In the genomic region with DNA sequence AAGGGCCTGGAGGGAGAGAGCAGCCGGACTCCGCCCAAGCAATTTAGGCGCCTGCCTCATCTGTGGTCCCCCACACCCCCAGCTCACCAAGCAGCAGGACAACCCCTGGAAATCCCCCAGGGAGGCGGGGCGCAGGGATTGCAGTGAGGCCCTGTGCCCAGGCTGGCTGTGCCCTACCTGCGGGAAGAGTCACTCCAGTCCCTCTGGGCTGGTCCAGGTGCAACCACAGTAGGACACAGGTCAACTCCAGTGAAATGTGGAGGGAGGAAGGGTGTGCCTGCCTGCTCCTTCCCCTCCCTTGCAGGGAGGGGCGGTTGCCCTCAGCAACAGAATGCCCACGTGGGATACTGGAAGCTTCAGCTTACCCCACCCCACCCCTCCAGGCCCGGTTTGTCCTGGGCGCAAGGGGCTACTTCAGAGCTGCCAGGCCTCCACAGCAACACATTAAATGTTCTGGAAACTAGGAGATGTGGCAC, we compare ENCODE assay signal across 14 cellular contexts. TPM values are rescaled to one million over a fixed set of nuclear protein-coding genes. Genes with fewer than 3 reads are reported as not detected.
DNase-seq lines count a peak whose midpoint lies in the region; ATAC-seq and TF ChIP-seq lines count a peak whose summit lies in the region.
"Had no signal": no experiment of that assay in that cellular context is flagged by ENCODE, and none has a peak within 500 bp of the region (broad histone marks: within the 10 kb centered on the region; RNA-seq: fewer than 3 reads in every experiment).

No MANE protein-coding gene starts in this region.

- no peak overlapping the region for H3K4me3 Mint-ChIP-seq in activated naive CD8-positive, alpha-beta T cell treated with anti-CD3 and anti-CD28 coated beads for 36 hours
- H3K4me3 Mint-ChIP-seq: activated CD4-positive, alpha-beta T cell treated with anti-CD3 and anti-CD28 coated beads, Interleukin-2, amount 10 ng/mL, durations not matched to agents 7 days and 5 days had no signal

- no CpG with 5 or more reads among the region's 10 CpGs for WGBS in mesendoderm (ENCODE audit: extremely low coverage, insufficient coverage, low lambda C conversion rate)

- H2BK120ac ChIP-seq in mesendoderm (ENCODE audit: low read depth, low read length): no peak overlapping the region

- H3K79me1 ChIP-seq in mesendoderm (ENCODE audit: low read length): no peaks in the 10 kb centered on the region

- H3K27ac ChIP-seq in Peyer's patch (peak overlapping the region; percentile 5 to 96 (median 68)), rectal smooth muscle tissue (ENCODE audit: low read depth, low read length) (no peak overlapping the region), mesendoderm (ENCODE audit: low read depth, low read length) (no peak overlapping the region)
- H3K27ac ChIP-seq: C4-2B had no signal

- no peaks in the 10 kb centered on the region for H3K79me2 ChIP-seq in mesendoderm (ENCODE audit: control insufficient read depth, insufficient read depth, low read length)

- no peak overlapping the region for H4K5ac ChIP-seq in mesendoderm (ENCODE audit: low read length)

- H2BK15ac ChIP-seq in mesendoderm (replicated peaks; ENCODE audit: low read depth): no peak overlapping the region

- H3K36me3 Mint-ChIP-seq in activated naive CD8-positive, alpha-beta T cell treated with anti-CD3 and anti-CD28 coated beads for 36 hours: no peaks in the 10 kb centered on the region

- peaks cover 0 to 28% (median 4%) of the 10 kb centered on the region in 4 donors for H3K4me1 ChIP-seq in Peyer's patch
- no peaks in the 10 kb centered on the region for H3K4me1 ChIP-seq in rectal smooth muscle tissue (ENCODE audit: control insufficient read depth, insufficient read depth, low read length)
- peaks cover 1% of the 10 kb centered on the region for H3K4me1 ChIP-seq in mesendoderm (ENCODE audit: control insufficient read depth, low read depth, low read length)

- no peak overlapping the region for H3K4ac ChIP-seq in mesendoderm (ENCODE audit: low read depth, low read length)

- H3K4me2 ChIP-seq in mesendoderm (ENCODE audit: low read length): no peak overlapping the region

- no peaks in the 10 kb centered on the region for H3K4me1 Mint-ChIP-seq in activated naive CD8-positive, alpha-beta T cell treated with anti-CD3 and anti-CD28 coated beads for 36 hours

- no peak overlapping the region for H2BK5ac ChIP-seq in mesendoderm (ENCODE audit: low read length)

- H3K9me3 ChIP-seq in Peyer's patch: no peaks in the 10 kb centered on the region

- no peak overlapping the region for H3K18ac ChIP-seq in mesendoderm (ENCODE audit: low read length)

- intact Hi-C loops in left ventricle myocardium superior (cut with micrococcal nuclease): no loop called here

- H3K27ac Mint-ChIP-seq in activated naive CD8-positive, alpha-beta T cell treated with anti-CD3 and anti-CD28 coated beads for 36 hours: no peak overlapping the region
- H3K27ac Mint-ChIP-seq: activated CD4-positive, alpha-beta T cell treated with anti-CD3 and anti-CD28 coated beads, Interleukin-2, amount 10 ng/mL, durations not matched to agents 7 days and 5 days had no signal

- peak in 3 of 6 experiments; percentile 28 to 32 (median 32) for TF ChIP-seq CTCF in Peyer's patch (IDR thresholded peaks at IDR 0.05)

- TF ChIP-seq POLR2A in Peyer's patch (IDR thresholded peaks at IDR 0.05): peak; percentile 16 to 69

- H3K56ac ChIP-seq in mesendoderm (ENCODE audit: low read length): no peak overlapping the region

- no peak overlapping the region for H3K23ac ChIP-seq in mesendoderm (ENCODE audit: low read length)

- H3K9ac ChIP-seq in rectal smooth muscle tissue (ENCODE audit: low read length) (no peak overlapping the region), mesendoderm (ENCODE audit: low read length) (no peak overlapping the region)

- H3K27me3 Mint-ChIP-seq in activated naive CD8-positive, alpha-beta T cell treated with anti-CD3 and anti-CD28 coated beads for 36 hours: no peaks in the 10 kb centered on the region

- ATAC-seq in left ventricle myocardium superior (peak; percentile 53), GM19035 (IDR thresholded peaks at IDR 0.05; ENCODE audit: unreplicated experiment) (no peak), GM19452 (IDR thresholded peaks at IDR 0.05; ENCODE audit: unreplicated experiment) (no peak)

- H3K36me3 ChIP-seq in Peyer's patch (no peaks in the 10 kb centered on the region), rectal smooth muscle tissue (ENCODE audit: control insufficient read depth, insufficient read depth, low read length) (no peaks in the 10 kb centered on the region), mesendoderm (ENCODE audit: control insufficient read depth, insufficient read depth, low read length) (no peaks in the 10 kb centered on the region)

- no peaks in the 10 kb centered on the region for H3K9me3 Mint-ChIP-seq in activated naive CD8-positive, alpha-beta T cell treated with anti-CD3 and anti-CD28 coated beads for 36 hours
- H3K9me3 Mint-ChIP-seq: activated CD4-positive, alpha-beta T cell treated with anti-CD3 and anti-CD28 coated beads, Interleukin-2, amount 10 ng/mL, durations not matched to agents 7 days and 5 days had no signal

- peak overlapping the region in 2 of 4 donors; percentile 1 to 39 for H3K4me3 ChIP-seq in Peyer's patch
- H3K4me3 ChIP-seq in rectal smooth muscle tissue (ENCODE audit: low read length): peak overlapping the region; percentile 15
- H3K4me3 ChIP-seq in mesendoderm (ENCODE audit: low read length): no peak overlapping the region

- no peak overlapping the region for H4K8ac ChIP-seq in mesendoderm (ENCODE audit: low read depth, low read length)

- DNase-seq in GM03348 (ENCODE audit: low spot score) (peak; percentile 5), Peyer's patch (peak in 2 of 3 donors; percentile 89 to 90), left ventricle myocardium superior (no peak), mesendoderm (no peak)
- DNase-seq in activated naive CD8-positive, alpha-beta T cell treated with anti-CD3 and anti-CD28 coated beads for 36 hours: no peak
- DNase-seq: activated CD4-positive, alpha-beta T cell treated with anti-CD3 and anti-CD28 coated beads, Interleukin-2, amount 10 ng/mL, durations not matched to agents 7 days and 5 days; retina had no signal

- H2AK5ac ChIP-seq in mesendoderm (ENCODE audit: low read length): no peak overlapping the region

- H3K27me3 ChIP-seq in Peyer's patch (no peaks in the 10 kb centered on the region), rectal smooth muscle tissue (ENCODE audit: control insufficient read depth, insufficient read depth, low read length) (no peaks in the 10 kb centered on the region), mesendoderm (ENCODE audit: insufficient read depth, low read length, poor library complexity) (no peaks in the 10 kb centered on the region)

RNA-seq across cellular contexts. Expression of gene ABO, which starts 22.7 kb away (rescaled TPM):
- total RNA-seq in Peyer's patch: 100 to 1,000 TPM in 2 of 4 donors, 10 to 100 TPM in 2; 43.7 to 283 (median 148) TPM
- 1.7 TPM for total RNA-seq in left ventricle myocardium superior
- not detected for total RNA-seq in activated naive CD8-positive, alpha-beta T cell treated with anti-CD3 and anti-CD28 coated beads for 36 hours
- polyA plus RNA-seq in mesendoderm (2013, experiment 1 of 2): 0.01 TPM
- polyA plus RNA-seq in mesendoderm (2013, experiment 2 of 2): 0.01 TPM
- total RNA-seq: frontal cortex, NCI-H460 had no signal

RNA-seq across cellular contexts. Expression of gene OBP2B, which starts 43.3 kb away (rescaled TPM):
- total RNA-seq in Peyer's patch: not detected
- not detected for total RNA-seq in left ventricle myocardium superior
- not detected for total RNA-seq in activated naive CD8-positive, alpha-beta T cell treated with anti-CD3 and anti-CD28 coated beads for 36 hours
- polyA plus RNA-seq in mesendoderm (2013, experiment 1 of 2): not detected
- not detected for polyA plus RNA-seq in mesendoderm (2013, experiment 2 of 2)
- total RNA-seq: activated CD4-positive, alpha-beta T cell treated with anti-CD3 and anti-CD28 coated beads, Interleukin-2, amount 10 ng/mL, durations not matched to agents 7 days and 5 days; frontal cortex; lung microvascular endothelial cell; NCI-H460 had no signal

Comparison
In these comparisons a context has a peak if more than half of its experiments do, and no peak if none do; other contexts are left out.
1. DNase-seq: peak in GM03348 (single experiment) and Peyer's patch (2 of 3); none in left ventricle myocardium superior (single experiment), activated naive CD8-positive, alpha-beta T cell treated with anti-CD3 and anti-CD28 coated beads for 36 hours (single experiment) and mesendoderm (single experiment).
2. H3K27ac ChIP-seq: peak in Peyer's patch (4 of 4); none in rectal smooth muscle tissue (single experiment) and mesendoderm (single experiment).
3. RNA of gene ABO, which starts 22.7 kb away (total RNA-seq): 43.7 to 283 TPM in Peyer's patch; 1.7 TPM in left ventricle myocardium superior (single experiment) and not detected in activated naive CD8-positive, alpha-beta T cell treated with anti-CD3 and anti-CD28 coated beads for 36 hours; every median in the first group is over 10 times any median in the second.